Comparison of ENCODE assay signal across 9 cellular contexts in genomic region chr10:102242118-102242485, GRCh38. TPM values are rescaled to one million over a fixed set of nuclear protein-coding genes. Genes with fewer than 3 reads are reported as not detected.
DNase-seq lines count a peak whose midpoint lies in the region; ATAC-seq, FAIRE-seq and TF ChIP-seq lines count a peak whose summit lies in the region.
"Had no signal": no experiment of that assay in that cellular context is flagged by ENCODE, and none has a peak within 500 bp of the region (broad histone marks: within the 10 kb centered on the region; RNA-seq: fewer than 3 reads in every experiment).

No MANE protein-coding gene starts in this region.

- H3K4me1 ChIP-seq in Caco-2 (peaks cover 15% of the 10 kb centered on the region), Panc1 (ENCODE audit: control insufficient read depth, insufficient read depth, low read length) (peaks cover 21% of the 10 kb centered on the region), esophagus muscularis mucosa (peaks cover 30 to 55% (median 44%) of the 10 kb centered on the region in 4 donors), parathyroid adenoma (peaks cover 19% of the 10 kb centered on the region)

- no peak for TF ChIP-seq POLR2A in esophagus muscularis mucosa (IDR thresholded peaks at IDR 0.05; ENCODE audit: low read depth)
- no peak for TF ChIP-seq POLR2A in GM12891 (IDR thresholded peaks at IDR 0.05; ENCODE audit: low read depth, low read length)

- H3K79me2 ChIP-seq in parathyroid adenoma: peaks cover 14% of the 10 kb centered on the region

- H3K4me3 ChIP-seq in Caco-2 (ENCODE audit: low read depth, low read length) (peak overlapping the region; percentile 66), Panc1 (ENCODE audit: low read depth in 2 of 2, low read length in 2 of 2) (peak overlapping the region; percentile 67 to 84), esophagus muscularis mucosa (peak overlapping the region; percentile 63 to 68 (median 65)), parathyroid adenoma (ENCODE audit: low read depth, low read length) (peak overlapping the region; percentile 43)

- peak overlapping the region; percentile 93 for H3K4me2 ChIP-seq in parathyroid adenoma (ENCODE audit: low read length)

- H3K36me3 Mint-ChIP-seq in Caco-2 (ENCODE audit: insufficient read depth, unreplicated experiment): peaks cover 15% of the 10 kb centered on the region

- in situ Hi-C loops in Panc1 (cut with HindIII; ENCODE audit: low pct_unique_long_range_greater_than_20kb, low sequenced_read_pairs): no loop called here

- POLR2A ChIA-PET in Caco-2 (lab: Charles Lee): no interaction called here
- POLR2A ChIA-PET in Panc1 (lab: Charles Lee): interaction anchor here (0.6 to 0.7 kb wide), 2 partner anchors 115 to 193 kb away, joined by 3 to 7 read pairs; no protein-coding TSS in a partner anchor

- no peak for TF ChIP-seq CTCF in Caco-2 (IDR thresholded peaks at IDR 0.05; ENCODE audit: insufficient read depth in 1 of 2, low read depth in 1 of 2, low read length in 1 of 2, severe bottlenecking in 1 of 2, unreplicated experiment in 1 of 2)
- TF ChIP-seq CTCF in Panc1 (IDR thresholded peaks at IDR 0.05): no peak
- no peak for TF ChIP-seq CTCF in esophagus muscularis mucosa (IDR thresholded peaks at IDR 0.05)
- no peak for TF ChIP-seq CTCF in parathyroid adenoma (IDR thresholded peaks at IDR 0.05)

- CTCF ChIA-PET in Caco-2 (lab: Charles Lee): interaction anchor here (0.6 to 2.4 kb wide), 4 partner anchors 11 to 260 kb away, joined by 3 to 17 read pairs (median 3); partner anchors contain the start of genes ACTR1A and ELOVL3
- CTCF ChIA-PET in Panc1 (lab: Charles Lee): interaction anchor here (1.0 kb wide), 1 partner anchor 10 kb away, joined by 4 read pairs; no protein-coding TSS in a partner anchor

- peaks cover 4% of the 10 kb centered on the region for H3K27me3 Mint-ChIP-seq in Caco-2 (ENCODE audit: insufficient read depth, unreplicated experiment)

- intact Hi-C loops in Caco-2 (cut with micrococcal nuclease; ENCODE audit: unreplicated experiment): no loop called here
- intact Hi-C loops in Panc1 (cut with micrococcal nuclease; ENCODE audit: unreplicated experiment): no loop called here
- intact Hi-C loops in esophagus muscularis mucosa (cut with DNase I): no loop called here

- no peak for FAIRE-seq in GM12891 (lab: Jason Lieb, UNC)

- BruUV-seq in Caco-2 (replicated peaks; lab: Mats Ljungman, UMichigan): no TSS peak
- no TSS peak for BruUV-seq in Panc1 (replicated peaks; lab: Mats Ljungman, UMichigan)

- H2AFZ ChIP-seq in parathyroid adenoma: peak overlapping the region; percentile 72

- no peaks in the 10 kb centered on the region for H3K36me3 ChIP-seq in Caco-2 (ENCODE audit: control insufficient read depth, insufficient read depth, low read length)
- peaks cover 5% of the 10 kb centered on the region; the same call in 1 of the 2 replicates for H3K36me3 ChIP-seq in Panc1 (ENCODE audit: control insufficient read depth, insufficient read depth, low read length)
- H3K36me3 ChIP-seq in esophagus muscularis mucosa: no peaks in the 10 kb centered on the region
- no peaks in the 10 kb centered on the region for H3K36me3 ChIP-seq in parathyroid adenoma (ENCODE audit: control insufficient read depth, insufficient read depth, low read length)

- no peak overlapping the region for H3K9ac ChIP-seq in parathyroid adenoma

- peaks cover 34% of the 10 kb centered on the region for H3K4me1 Mint-ChIP-seq in Caco-2 (ENCODE audit: low read depth, unreplicated experiment)

- WGBS in esophagus muscularis mucosa: 19% methylated on average over 7 of the region's 7 CpGs

- H3K9me3 ChIP-seq in Caco-2 (no peaks in the 10 kb centered on the region), Panc1 (ENCODE audit: control insufficient read depth, insufficient read depth, low read depth, low read length) (no peaks in the 10 kb centered on the region), esophagus muscularis mucosa (no peaks in the 10 kb centered on the region), parathyroid adenoma (ENCODE audit: control insufficient read depth, low read length) (no peaks in the 10 kb centered on the region)

- H3K27ac ChIP-seq in Panc1 (ENCODE audit: low read length) (peak overlapping the region; percentile 64), esophagus muscularis mucosa (replicated peaks in 1 of 4) (peak overlapping the region in 2 of 4 donors; percentile 12 to 15), parathyroid adenoma (no peak overlapping the region)

- H3K27me3 ChIP-seq in Caco-2 (replicated peaks; ENCODE audit: control insufficient read depth, insufficient read depth, low read length) (no peaks in the 10 kb centered on the region), Panc1 (ENCODE audit: control insufficient read depth, insufficient read depth, low read length) (no peaks in the 10 kb centered on the region), esophagus muscularis mucosa (peaks cover 0 to 11% (median 0%) of the 10 kb centered on the region in 4 donors), parathyroid adenoma (ENCODE audit: control insufficient read depth, insufficient read depth, low read length) (no peaks in the 10 kb centered on the region)

- peak overlapping the region; percentile 43 for H3K27ac Mint-ChIP-seq in Caco-2 (ENCODE audit: unreplicated experiment)

- no peaks in the 10 kb centered on the region for H3K9me3 Mint-ChIP-seq in Caco-2 (ENCODE audit: unreplicated experiment)

- H3K4me3 Mint-ChIP-seq in Caco-2 (ENCODE audit: unreplicated experiment): peak overlapping the region; percentile 90

- no peak for DNase-seq in Caco-2
- no peak for DNase-seq in Panc1 (ENCODE audit: low read depth, low spot score)
- no peak for DNase-seq in esophagus muscularis mucosa (ENCODE audit: extremely low spot score)
- no peak for DNase-seq in GM12891 (ENCODE audit: insufficient read length, low spot score)
- DNase-seq in HPDE6-E6E7 (ENCODE audit: extremely low spot score): no peak
- no peak for DNase-seq in HuH-7.5 (ENCODE audit: low spot score)
- no peak for DNase-seq in NCI-H2196 (lab: John Stamatoyannopoulos, UW; ENCODE audit: unreplicated experiment)

- no peak for ATAC-seq in Panc1

- TF ChIP-seq EP300 in esophagus muscularis mucosa (IDR thresholded peaks at IDR 0.05): no peak

TF ChIP-seq in GM12891, 5 proteins besides CTCF, POLR2A, EP300 and RAD21:
- TF ChIP-seq TAF1 (IDR thresholded peaks at IDR 0.05; ENCODE audit: low read depth, low read length) (no peak), PAX5 (IDR thresholded peaks at IDR 0.05; ENCODE audit: insufficient read depth, low read length, severe bottlenecking) (no peak), SPI1 (IDR thresholded peaks at IDR 0.05; ENCODE audit: low read depth, low read length) (no peak), POLR2AphosphoS5 (IDR thresholded peaks at IDR 0.05; ENCODE audit: low read depth, low read length) (no peak), POU2F2 (IDR thresholded peaks at IDR 0.05; ENCODE audit: low read depth, low read length) (no peak)

RNA-seq across cellular contexts. Expression of gene PITX3, which starts 0.8 kb away (rescaled TPM):
- total RNA-seq in Caco-2 (2022) (not detected in 2 replicates), Panc1 (2021; ENCODE audit: unreplicated experiment) (0.49 TPM), esophagus muscularis mucosa (not detected)
- polyA plus RNA-seq in Panc1 (2012; ENCODE audit: insufficient read length): 0.31 TPM
- not detected for polyA plus RNA-seq in GM12891 (2012; ENCODE audit: low read depth, missing spikeins)
- total RNA-seq: glomerular endothelial cell had no signal

RNA-seq across cellular contexts. Expression of gene GBF1, which starts 3.2 kb away (rescaled TPM):
- total RNA-seq in Caco-2 (2022): 69.1 and 69.8 TPM in 2 replicates
- 65.0 TPM for total RNA-seq in Panc1 (2021; ENCODE audit: unreplicated experiment)
- 52.3 TPM for polyA plus RNA-seq in Panc1 (2012; ENCODE audit: insufficient read length)
- total RNA-seq in esophagus muscularis mucosa: 10 to 100 TPM; 33.1 to 52.4 (median 40.0) TPM
- 22.7 TPM for polyA plus RNA-seq in GM12891 (2012; ENCODE audit: low read depth, missing spikeins)

RNA-seq across cellular contexts. Expression of gene ELOVL3, which starts 16.0 kb away (rescaled TPM):
- 1.4 and 2.2 TPM in 2 replicates for total RNA-seq in Caco-2 (2022)
- 1.2 TPM for total RNA-seq in Panc1 (2021; ENCODE audit: unreplicated experiment)
- 1.3 TPM for polyA plus RNA-seq in Panc1 (2012; ENCODE audit: insufficient read length)
- total RNA-seq in esophagus muscularis mucosa: under 1 TPM in 1 of 4 donors, not detected in 3; 0.19 TPM
- 0.06 TPM for polyA plus RNA-seq in GM12891 (2012; ENCODE audit: low read depth, missing spikeins)
- total RNA-seq: glomerular endothelial cell had no signal
